Comparison of ENCODE assay signal across 8 cellular contexts in genomic region chr10:11986593-11987216, GRCh38. TPM values are rescaled to one million over a fixed set of nuclear protein-coding genes. Genes with fewer than 3 reads are reported as not detected.
DNase-seq lines count a peak whose midpoint lies in the region; ATAC-seq and TF ChIP-seq lines count a peak whose summit lies in the region.

No MANE protein-coding gene starts in this region.

- DNase-seq in LHCN-M2 (ENCODE audit: low read depth) (peak; percentile 78), RWPE2 (ENCODE audit: low spot score) (peak; percentile 71), foreskin keratinocyte (peak; percentile 29 to 59), nucleus accumbens (lab: John Stamatoyannopoulos, UW) (peak in 49 of 56 donors; percentile 0 to 87 (median 32)), suprapubic skin (ENCODE audit: low spot score in 2 of 2) (peak; percentile 74 to 83)
- peak; percentile 41 for DNase-seq in activated T-helper 9 cell treated with anti-CD3 and anti-CD28 coated beads, Interleukin-2, amount 50 U/mL, for 16 hours (ENCODE audit: low read depth)

- H3K9me3 ChIP-seq in DOHH2 (ENCODE audit: control insufficient read depth, insufficient read depth, low read length) (no peaks in the 10 kb centered on the region), RWPE2 (ENCODE audit: severe bottlenecking) (no peaks in the 10 kb centered on the region), suprapubic skin (no peaks in the 10 kb centered on the region)

- H3F3A ChIP-seq in DOHH2 (ENCODE audit: control insufficient read depth, insufficient read depth): peaks cover 31% of the 10 kb centered on the region

- peaks cover 70% of the 10 kb centered on the region for H3K36me3 ChIP-seq in DOHH2 (ENCODE audit: control insufficient read depth, low read length)
- peaks cover 47% of the 10 kb centered on the region for H3K36me3 ChIP-seq in RWPE2 (ENCODE audit: low read depth)
- H3K36me3 ChIP-seq in suprapubic skin: peaks cover 18% of the 10 kb centered on the region

- TF ChIP-seq POLR2A in suprapubic skin (IDR thresholded peaks at IDR 0.05): no peak

- TF ChIP-seq CTCF in DOHH2 (IDR thresholded peaks at IDR 0.05; ENCODE audit: low read depth, low read length, poor library complexity, severe bottlenecking) (peak; percentile 94), RWPE2 (IDR thresholded peaks at IDR 0.05; ENCODE audit: poor library complexity, severe bottlenecking) (peak; percentile 94), foreskin keratinocyte (conservative IDR thresholded peaks at IDR 0.05) (peak; percentile 94), suprapubic skin (IDR thresholded peaks at IDR 0.05) (peak; percentile 66 to 68)

- peaks cover 53% of the 10 kb centered on the region for H3K4me1 ChIP-seq in DOHH2 (ENCODE audit: control insufficient read depth, low read length)
- H3K4me1 ChIP-seq in RWPE2 (ENCODE audit: insufficient read depth, poor library complexity, severe bottlenecking): peaks cover 4% of the 10 kb centered on the region
- H3K4me1 ChIP-seq in foreskin keratinocyte: no peaks in the 10 kb centered on the region
- H3K4me1 ChIP-seq in suprapubic skin: peaks cover 2% of the 10 kb centered on the region

- H4K20me1 ChIP-seq in DOHH2 (ENCODE audit: control insufficient read depth, insufficient read depth, low read depth, low read length): no peaks in the 10 kb centered on the region; the same call in 1 of the 2 replicates

- H3K9me2 ChIP-seq in DOHH2 (replicated peaks; ENCODE audit: control insufficient read depth, low read length): no peaks in the 10 kb centered on the region

- ATAC-seq in RWPE2 (ENCODE audit: low read depth): peak; percentile 79
- ATAC-seq in foreskin keratinocyte: peak; percentile 65
- no peak for ATAC-seq in GM18868 (IDR thresholded peaks at IDR 0.05; ENCODE audit: unreplicated experiment)

- H3K4me3 ChIP-seq in DOHH2 (ENCODE audit: low read length) (no peak overlapping the region), RWPE2 (ENCODE audit: severe bottlenecking) (no peak overlapping the region), suprapubic skin (no peak overlapping the region)

- H3K27me3 ChIP-seq in DOHH2 (ENCODE audit: control insufficient read depth, low read length) (no peaks in the 10 kb centered on the region), RWPE2 (ENCODE audit: insufficient read depth, poor library complexity, severe bottlenecking) (no peaks in the 10 kb centered on the region), foreskin keratinocyte (no peaks in the 10 kb centered on the region), suprapubic skin (no peaks in the 10 kb centered on the region)

- WGBS in suprapubic skin: 49% methylated on average over 7 of the region's 7 CpGs

- H3K4me2 ChIP-seq in DOHH2 (ENCODE audit: low read length): peak overlapping the region; percentile 3

- peaks cover 24% of the 10 kb centered on the region for H3K79me2 ChIP-seq in DOHH2 (ENCODE audit: control insufficient read depth, low read length)

- TF ChIP-seq EP300 in suprapubic skin (IDR thresholded peaks at IDR 0.05): no peak

- H3K27ac ChIP-seq in DOHH2 (ENCODE audit: low read depth, low read length) (peak overlapping the region; percentile 17), RWPE2 (ENCODE audit: poor library complexity, severe bottlenecking) (peak overlapping the region; percentile 19), foreskin keratinocyte (no peak overlapping the region), suprapubic skin (no peak overlapping the region)

RNA-seq across cellular contexts. Expression of gene UPF2, which starts 55.9 kb away (rescaled TPM):
- 13.1 and 15.8 TPM in 2 replicates for total RNA-seq in LHCN-M2 (2014; rRNA removed)
- 6.0 TPM for polyA plus RNA-seq in LHCN-M2 (2012)
- 20.5 and 22.0 TPM in 2 replicates for total RNA-seq in foreskin keratinocyte
- 8.9 and 9.5 TPM in 2 replicates for polyA plus RNA-seq in foreskin keratinocyte
- total RNA-seq in suprapubic skin: 10 to 100 TPM; 15.6 to 31.9 (median 16.1) TPM

Comparison
In these comparisons a context has a peak if more than half of its experiments do, and no peak if none do; other contexts are left out.
1. H3K27ac ChIP-seq: peak in DOHH2 (single experiment) and RWPE2 (single experiment); none in foreskin keratinocyte (single experiment) and suprapubic skin (single experiment).
2. Peak in every context shown above with its lines, with median percentiles within 50 percentile points of each other: CTCF ChIP-seq and DNase-seq.